ENCODE assay signal across 6 cellular contexts in the genomic region with DNA sequence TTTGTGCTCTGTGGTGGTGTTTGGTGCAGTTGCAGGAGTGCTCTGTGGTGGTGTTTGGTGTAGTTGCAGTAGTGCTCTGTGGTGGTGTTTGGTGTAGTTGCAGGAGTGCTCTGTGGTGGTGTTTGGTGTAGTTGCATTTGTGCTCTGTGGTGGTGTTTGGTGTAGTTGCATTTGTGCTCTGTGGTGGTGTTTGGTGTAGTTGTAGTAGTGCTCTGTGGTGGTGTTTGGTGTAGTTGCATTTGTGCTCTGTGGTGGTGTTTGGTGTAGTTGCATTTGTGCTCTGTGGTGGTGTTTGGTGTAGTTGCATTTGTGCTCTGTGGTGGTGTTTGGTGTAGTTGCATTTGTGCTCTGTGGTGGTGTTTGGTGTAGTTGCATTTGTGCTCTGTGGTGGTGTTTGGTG.
DNase-seq lines count a peak whose midpoint lies in the region; ATAC-seq, FAIRE-seq and TF ChIP-seq lines count a peak whose summit lies in the region.
"Not testable (repeated sequence)": the region's sequence is repeated elsewhere in the genome, so short reads cannot be mapped to it uniquely, and the experiment has no call there.

No MANE protein-coding gene starts in this region.

- CTCF ChIA-PET in activated B cell treated with CpG ODN at 0.5 μM for 24 hours (lab: Charles Lee), result not testable (repeated sequence)

- H3K9me3 Mint-ChIP-seq in activated B cell treated with CpG ODN at 0.5 μM for 24 hours, result not testable (repeated sequence)
- H3K9me3 Mint-ChIP-seq in progenitor cell of endocrine pancreas (ENCODE audit: low read depth), result peaks cover 36% of the 10 kb centered on the region

- H3K36me3 Mint-ChIP-seq in activated B cell treated with CpG ODN at 0.5 μM for 24 hours (ENCODE audit: low read depth); progenitor cell of endocrine pancreas (ENCODE audit: insufficient read depth): not testable (repeated sequence)

- not testable (repeated sequence) for TF ChIP-seq CTCF in activated B cell treated with CpG ODN at 0.5 μM for 24 hours (IDR thresholded peaks at IDR 0.05); progenitor cell of endocrine pancreas (IDR thresholded peaks at IDR 0.05; ENCODE audit: unreplicated experiment)

- not testable (repeated sequence) for TF ChIP-seq POLR2A in GM12891 (IDR thresholded peaks at IDR 0.05; ENCODE audit: low read depth, low read length)

- H3K27me3 Mint-ChIP-seq in activated B cell treated with CpG ODN at 0.5 μM for 24 hours, progenitor cell of endocrine pancreas: not testable (repeated sequence)

- intact Hi-C loops in activated B cell treated with CpG ODN at 0.5 μM for 24 hours (cut with micrococcal nuclease), result not testable (repeated sequence)

- H3K4me3 Mint-ChIP-seq in activated B cell treated with CpG ODN at 0.5 μM for 24 hours; progenitor cell of endocrine pancreas (ENCODE audit: low read depth): not testable (repeated sequence)

- POLR2A ChIA-PET in activated B cell treated with CpG ODN at 0.5 μM for 24 hours (lab: Charles Lee), result not testable (repeated sequence)

- H3K4me1 Mint-ChIP-seq in activated B cell treated with CpG ODN at 0.5 μM for 24 hours; progenitor cell of endocrine pancreas (ENCODE audit: low read depth): not testable (repeated sequence)

- ATAC-seq in activated B cell treated with CpG ODN at 0.5 μM for 24 hours (ENCODE audit: low read depth); left lobe of liver: not testable (repeated sequence)

- FAIRE-seq in GM12891 (lab: Jason Lieb, UNC), result peak; percentile 100
- FAIRE-seq in colon (lab: Jason Lieb, UNC), result peak; percentile 97

- DNase-seq in GM12891 (ENCODE audit: insufficient read length, low spot score), result not testable (repeated sequence)
- peak; percentile 17 for DNase-seq in activated B cell treated with CpG ODN at 0.5 μM for 24 hours
- peak; percentile 68 for DNase-seq in activated CD8-positive, alpha-beta memory T cell treated with anti-CD3 and anti-CD28 coated beads for 24 hours
- DNase-seq in left lobe of liver (ENCODE audit: low spot score), result peak; percentile 55
- DNase-seq in progenitor cell of endocrine pancreas (ENCODE audit: low spot score, unreplicated experiment), result peak; percentile 25

- not testable (repeated sequence) for H3K27ac Mint-ChIP-seq in activated B cell treated with CpG ODN at 0.5 μM for 24 hours, progenitor cell of endocrine pancreas
